ENCODE assay signal across 3 cellular contexts in genomic region chr5:83437697-83438096, GRCh38. TPM values are rescaled to one million over a fixed set of nuclear protein-coding genes. Genes with fewer than 3 reads are reported as not detected.
"Had no signal": no experiment of that assay in that cellular context is flagged by ENCODE, and none has a peak within 500 bp of the region (broad histone marks: within the 10 kb centered on the region; RNA-seq: fewer than 3 reads in every experiment).

No MANE protein-coding gene starts in this region.

RNA-seq across cellular contexts. Expression of gene VCAN, which starts 33.8 kb away (rescaled TPM):
- total RNA-seq: activated naive CD4-positive, alpha-beta T cell treated with anti-CD3 and anti-CD28 coated beads for 36 hours; activated naive CD8-positive, alpha-beta T cell treated with anti-CD3 and anti-CD28 coated beads for 36 hours; activated T-helper 2 cell treated with anti-CD3 and anti-CD28 coated beads, Interferon-gamma antibody, Interleukin-2, Interleukin-4, amounts not matched to agents 10 μg/mL and 5 μg/mL and 100 μg/mL, durations not matched to agents 14 hours and 24 hours and 36 hours had no signal
